12 cellular contexts compared by ENCODE assay signal in the genomic region with DNA sequence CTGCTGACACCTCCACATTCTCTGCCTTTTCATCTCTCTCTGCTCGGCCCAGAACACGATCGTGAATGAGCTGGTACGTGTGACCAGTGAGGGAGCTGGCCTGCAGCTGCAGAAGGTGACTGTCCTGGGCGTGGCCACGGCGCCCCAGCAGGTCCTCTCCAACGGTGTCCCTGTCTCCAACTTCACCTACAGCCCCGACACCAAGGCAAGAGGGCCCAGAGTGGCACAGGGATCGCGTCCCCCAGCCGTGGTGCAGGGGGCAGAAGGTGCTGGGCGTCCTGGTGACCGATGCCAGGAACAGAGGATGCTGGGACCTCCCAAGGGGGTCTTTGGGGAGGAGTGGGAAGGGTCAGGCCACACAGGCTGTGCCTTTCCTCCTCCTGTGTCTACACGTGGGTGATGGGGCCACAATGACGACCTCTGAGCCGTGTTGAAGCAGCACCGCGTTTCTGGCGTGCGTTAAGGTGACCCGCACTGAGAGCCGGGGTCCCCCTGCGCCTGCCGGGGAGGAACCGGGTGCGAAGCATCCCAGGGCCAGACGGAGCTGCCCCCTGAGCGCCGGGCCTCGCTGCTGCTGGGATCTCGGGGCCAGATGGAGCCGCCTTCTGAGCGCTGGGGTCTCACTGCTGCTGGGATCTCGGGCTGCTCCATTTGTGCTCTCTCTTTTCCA. TPM values are rescaled to one million over a fixed set of nuclear protein-coding genes. Genes with fewer than 3 reads are reported as not detected.
"Had no signal": no experiment of that assay in that cellular context is flagged by ENCODE, and none has a peak within 500 bp of the region (broad histone marks: within the 10 kb centered on the region; RNA-seq: fewer than 3 reads in every experiment).

No MANE protein-coding gene starts in this region.

- H3K27ac ChIP-seq: esophagus squamous epithelium, thyroid gland, uterus had no signal

- H3K4me2 ChIP-seq: smooth muscle cell had no signal

- H3K36me3 ChIP-seq: thyroid gland, uterus had no signal

- H3K27me3 ChIP-seq: esophagus squamous epithelium, thyroid gland, uterus had no signal

- H3K4me1 ChIP-seq: thyroid gland, uterus had no signal

- H3K9me3 ChIP-seq: esophagus squamous epithelium, thyroid gland, uterus had no signal

- ATAC-seq: left lobe of liver, natural killer cell had no signal

- H3K4me3 ChIP-seq: esophagus squamous epithelium, smooth muscle cell, thyroid gland, uterus had no signal

- DNase-seq: activated CD4-positive, alpha-beta T cell treated with anti-CD3 and anti-CD28 coated beads, Interleukin-2, amount 10 ng/mL, durations not matched to agents 24 days and 14 days; anterior cingulate cortex; esophagus squamous epithelium; foreskin fibroblast; natural killer cell; T-helper 1 cell; thyroid gland; uterus had no signal

- FAIRE-seq: bronchial epithelial cell, islet of Langerhans had no signal

RNA-seq across cellular contexts. Expression of gene CARD14, which starts 51.1 kb away (rescaled TPM):
- total RNA-seq: activated CD4-positive, alpha-beta T cell treated with anti-CD3 and anti-CD28 coated beads, Interleukin-2, amount 10 ng/mL, durations not matched to agents 24 days and 14 days had no signal
